15 cellular contexts compared by ENCODE assay signal in the genomic region with DNA sequence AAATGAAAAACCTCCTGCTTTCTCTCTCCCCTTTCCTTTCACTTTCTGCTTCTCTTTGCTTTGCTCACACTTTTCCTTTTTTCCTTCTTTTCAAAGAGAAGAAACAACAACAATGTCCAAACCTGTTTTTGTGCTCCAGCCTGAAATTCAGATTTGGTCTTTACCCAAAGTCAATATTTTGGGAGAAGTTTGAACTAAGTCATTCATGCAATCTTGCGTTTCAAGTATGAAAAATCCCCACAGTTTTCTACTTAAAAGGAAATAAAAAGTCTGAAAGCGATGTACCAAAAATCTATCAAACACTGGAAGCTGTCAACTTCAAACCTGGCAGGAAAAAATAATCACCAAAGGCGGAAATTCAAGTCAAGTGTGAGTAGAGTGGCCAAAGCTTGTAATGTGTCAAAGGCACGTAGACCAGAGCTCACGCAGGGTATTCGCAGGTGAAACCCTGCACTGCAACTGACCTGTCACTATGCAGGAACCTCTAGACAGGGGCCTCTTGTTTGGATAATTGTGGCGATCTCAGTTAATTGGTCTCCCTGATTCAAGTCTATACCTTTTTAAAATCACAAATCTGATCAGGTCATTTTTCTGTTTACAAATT.
A peak's percentile ranks its signal among the peaks of the same experiment; 100 is the strongest.
DNase-seq lines count a peak whose midpoint lies in the region; ATAC-seq and TF ChIP-seq lines count a peak whose summit lies in the region.
"Had no signal": no experiment of that assay in that cellular context is flagged by ENCODE, and none has a peak within 500 bp of the region (broad histone marks: within the 10 kb centered on the region; RNA-seq: fewer than 3 reads in every experiment).

No MANE protein-coding gene starts in this region.

- no peak for TF ChIP-seq POLR2A in IMR-90 (IDR thresholded peaks at IDR 0.05; ENCODE audit: low read depth, low read length)

- in situ Hi-C loops in IMR-90 (cut with MboI; ENCODE audit: low sequenced_read_pairs): loop anchor here (25.0 kb wide), 1 partner anchor 418 kb away; no protein-coding TSS in a partner anchor

- intact Hi-C loops in IMR-90 (cut with micrococcal nuclease) (no loop called here), lower lobe of right lung (cut with DNase I) (no loop called here)

- H4K5ac ChIP-seq in IMR-90 (ENCODE audit: low read depth, low read length): peak overlapping the region; percentile 50

- H3K27me3 ChIP-seq in IMR-90 (ENCODE audit: control insufficient read depth, insufficient read depth, low read length) (no peaks in the 10 kb centered on the region), lower lobe of right lung (ENCODE audit: low read depth) (no peaks in the 10 kb centered on the region)
- H3K27me3 ChIP-seq: adrenal gland, neutrophil had no signal

- POLR2A ChIA-PET in IMR-90 (lab: Charles Lee; ENCODE audit: unreplicated experiment): interaction anchor here (0.7 kb wide), 1 partner anchor 47 kb away, joined by 3 read pairs; no protein-coding TSS in a partner anchor

- H3K4me1 ChIP-seq in IMR-90 (ENCODE audit: control insufficient read depth, insufficient read depth, low read length) (peaks cover 22% of the 10 kb centered on the region), lower lobe of right lung (peaks cover 39% of the 10 kb centered on the region)

- H2BK20ac ChIP-seq in IMR-90 (ENCODE audit: low read depth, low read length): peak overlapping the region; percentile 81

- TF ChIP-seq CTCF in IMR-90 (conservative IDR thresholded peaks at IDR 0.05; ENCODE audit: low read depth, low read length): no peak
- no peak for TF ChIP-seq CTCF in chondrocyte (IDR thresholded peaks at IDR 0.05)
- TF ChIP-seq CTCF in lower lobe of right lung (IDR thresholded peaks at IDR 0.05): no peak
- no peak for TF ChIP-seq CTCF in GM10266 (IDR thresholded peaks at IDR 0.05; ENCODE audit: control insufficient read depth, insufficient read depth, low read depth, missing control alignments)

- peak overlapping the region; percentile 79 for H3K4ac ChIP-seq in IMR-90 (ENCODE audit: low read depth, low read length)

- no peaks in the 10 kb centered on the region for H4K20me1 ChIP-seq in IMR-90 (ENCODE audit: insufficient read depth, low read length)

- H3K4me1 Mint-ChIP-seq in chondrocyte (ENCODE audit: low read depth): peaks cover 38% of the 10 kb centered on the region

- no peak overlapping the region for H3K4me2 ChIP-seq in IMR-90 (ENCODE audit: low read depth, low read length)

- no peaks in the 10 kb centered on the region for H3K27me3 Mint-ChIP-seq in chondrocyte (ENCODE audit: low read depth)

- no peak overlapping the region for H3K56ac ChIP-seq in IMR-90 (ENCODE audit: extremely low read depth, insufficient read depth, low read length)

- H3K9ac ChIP-seq in IMR-90 (ENCODE audit: low read depth, low read length): no peak overlapping the region; the same call in 1 of the 2 replicates

- no peak for TF ChIP-seq RAD21 in IMR-90 (IDR thresholded peaks at IDR 0.05; ENCODE audit: low read length)

- peaks cover 18% of the 10 kb centered on the region for H3K9me1 ChIP-seq in IMR-90 (ENCODE audit: insufficient read depth, low read length)

- peak overlapping the region; percentile 28 for H3K23ac ChIP-seq in IMR-90 (ENCODE audit: low read depth, low read length)

- H2AFZ ChIP-seq in IMR-90 (replicated peaks; ENCODE audit: low read length, poor library complexity): no peak overlapping the region

- H3K27ac Mint-ChIP-seq in chondrocyte (ENCODE audit: unreplicated experiment): peak overlapping the region; percentile 57

- BruUV-seq in IMR-90 (replicated peaks; lab: Mats Ljungman, UMichigan): no TSS peak

- WGBS in IMR-90 (ENCODE audit: extremely low coverage in 2 of 2, insufficient read length in 1 of 2), 2 experiments: 80% methylated on average over 1 of the region's 7 CpGs; no CpG with 5 or more reads in 1 of the 2 experiments

- H3K4me3 Mint-ChIP-seq in chondrocyte (ENCODE audit: unreplicated experiment): peak overlapping the region; percentile 37

- peak overlapping the region; percentile 40 for H2BK5ac ChIP-seq in IMR-90 (ENCODE audit: low read depth, low read length, poor library complexity, severe bottlenecking)

- peak overlapping the region; percentile 89 for H2BK120ac ChIP-seq in IMR-90 (ENCODE audit: low read depth, low read length)

- no peak overlapping the region for H3K4me3 ChIP-seq in IMR-90 (ENCODE audit: insufficient read depth, low read depth, low read length)
- no peak overlapping the region for H3K4me3 ChIP-seq in lower lobe of right lung
- H3K4me3 ChIP-seq: adrenal gland had no signal

- H3K9me3 ChIP-seq in IMR-90 (ENCODE audit: control insufficient read depth, insufficient read depth, low read length) (no peaks in the 10 kb centered on the region; the same call in 1 of the 2 replicates), lower lobe of right lung (no peaks in the 10 kb centered on the region)
- H3K9me3 ChIP-seq: adrenal gland, neutrophil had no signal

- CTCF ChIA-PET in IMR-90 (lab: Yijun Ruan, JAX): no interaction called here

- no peak overlapping the region for H2AK9ac ChIP-seq in IMR-90 (replicated peaks; ENCODE audit: low read depth, low read length, poor library complexity)

- dilution Hi-C loops in IMR-90 (cut with HindIII; ENCODE audit: low sequenced_read_pairs, unreplicated experiment): no loop called here

- H4K8ac ChIP-seq in IMR-90 (ENCODE audit: low read depth in 2 of 2, low read length in 2 of 2): peak overlapping the region; percentile 56 to 79

- H3K14ac ChIP-seq in IMR-90 (replicated peaks; ENCODE audit: low read depth, low read length): peak overlapping the region; percentile 5; the same call in 1 of the 2 replicates

- no peak for ATAC-seq in IMR-90 (ENCODE audit: low read depth)
- ATAC-seq in lower lobe of right lung: peak; percentile 49 to 59
- ATAC-seq in HG03565 (IDR thresholded peaks at IDR 0.05; ENCODE audit: unreplicated experiment): no peak

- peaks cover 5 to 13% of the 10 kb centered on the region in 2 experiments; a peak in 3 of 4 replicates for H3K79me1 ChIP-seq in IMR-90 (ENCODE audit: low read depth in 1 of 2, low read length in 2 of 2)

- H3K36me3 Mint-ChIP-seq in chondrocyte (ENCODE audit: low read depth): no peaks in the 10 kb centered on the region

- H4K91ac ChIP-seq in IMR-90 (ENCODE audit: insufficient read depth, low read depth, low read length): peak overlapping the region; percentile 85

- H3K27ac ChIP-seq in IMR-90 (ENCODE audit: insufficient read depth, low read length) (peak overlapping the region; percentile 20; the same call in 1 of the 2 replicates), lower lobe of right lung (peak overlapping the region; percentile 66)
- H3K27ac ChIP-seq: C4-2B, neutrophil had no signal

- H3K36me3 ChIP-seq in IMR-90 (ENCODE audit: control insufficient read depth, insufficient read depth, low read length) (no peaks in the 10 kb centered on the region), lower lobe of right lung (no peaks in the 10 kb centered on the region)
- H3K36me3 ChIP-seq: adrenal gland, neutrophil had no signal

- no peaks in the 10 kb centered on the region for H3K9me3 Mint-ChIP-seq in chondrocyte (ENCODE audit: low read depth)

- H2BK15ac ChIP-seq in IMR-90 (ENCODE audit: low read depth, low read length): peak overlapping the region; percentile 80

- DNase-seq in IMR-90 (no peak), chondrocyte (ENCODE audit: low spot score) (no peak), lower lobe of right lung (no peak), stromal cell of bone marrow (ENCODE audit: low read depth) (peak; percentile 54), GM10266 (ENCODE audit: extremely low spot score) (no peak), glomerular visceral epithelial cell (ENCODE audit: extremely low spot score) (no peak), T-helper 9 cell (no peak)
- DNase-seq: activated CD4-positive, CD25-positive, alpha-beta regulatory T cell; activated CD8-positive, alpha-beta memory T cell treated with anti-CD3 and anti-CD28 coated beads, Interleukin-2, amount 50 U/mL, for 4 hours; adrenal gland; NCI-H2081 treated with DMSO at 0.1 percent for 48 hours; stimulated activated CD4-positive, alpha-beta T cell treated with anti-CD3 and anti-CD28 coated beads, Interleukin-2, amount 100 ng/mL, for 24 hours had no signal

- H2AK5ac ChIP-seq in IMR-90 (ENCODE audit: low read depth, low read length): peak overlapping the region; percentile 46; the same call in 1 of the 2 replicates

- peak overlapping the region; percentile 71 for H3K18ac ChIP-seq in IMR-90 (ENCODE audit: low read depth, low read length)

TF ChIP-seq in IMR-90, 13 proteins besides CTCF, POLR2A, EP300 and RAD21 (continues in another document):
- TF ChIP-seq, protein P1, sequence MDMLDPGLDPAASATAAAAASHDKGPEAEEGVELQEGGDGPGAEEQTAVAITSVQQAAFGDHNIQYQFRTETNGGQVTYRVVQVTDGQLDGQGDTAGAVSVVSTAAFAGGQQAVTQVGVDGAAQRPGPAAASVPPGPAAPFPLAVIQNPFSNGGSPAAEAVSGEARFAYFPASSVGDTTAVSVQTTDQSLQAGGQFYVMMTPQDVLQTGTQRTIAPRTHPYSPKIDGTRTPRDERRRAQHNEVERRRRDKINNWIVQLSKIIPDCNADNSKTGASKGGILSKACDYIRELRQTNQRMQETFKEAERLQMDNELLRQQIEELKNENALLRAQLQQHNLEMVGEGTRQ (IDR thresholded peaks at IDR 0.05; ENCODE audit: low read depth, low read length): no peak
- no peak for TF ChIP-seq RCOR1 (IDR thresholded peaks at IDR 0.05; ENCODE audit: insufficient replicate concordance, low read length)
- no peak for TF ChIP-seq MAZ (IDR thresholded peaks at IDR 0.05; ENCODE audit: borderline replicate concordance, low read depth, low read length)
- TF ChIP-seq, protein P2, sequence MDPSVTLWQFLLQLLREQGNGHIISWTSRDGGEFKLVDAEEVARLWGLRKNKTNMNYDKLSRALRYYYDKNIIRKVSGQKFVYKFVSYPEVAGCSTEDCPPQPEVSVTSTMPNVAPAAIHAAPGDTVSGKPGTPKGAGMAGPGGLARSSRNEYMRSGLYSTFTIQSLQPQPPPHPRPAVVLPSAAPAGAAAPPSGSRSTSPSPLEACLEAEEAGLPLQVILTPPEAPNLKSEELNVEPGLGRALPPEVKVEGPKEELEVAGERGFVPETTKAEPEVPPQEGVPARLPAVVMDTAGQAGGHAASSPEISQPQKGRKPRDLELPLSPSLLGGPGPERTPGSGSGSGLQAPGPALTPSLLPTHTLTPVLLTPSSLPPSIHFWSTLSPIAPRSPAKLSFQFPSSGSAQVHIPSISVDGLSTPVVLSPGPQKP (IDR thresholded peaks at IDR 0.05; ENCODE audit: borderline replicate concordance, low read depth, low read length): no peak
- TF ChIP-seq CHD1 (IDR thresholded peaks at IDR 0.05; ENCODE audit: low read depth, low read length): no peak
- TF ChIP-seq MXI1 (IDR thresholded peaks at IDR 0.05; ENCODE audit: borderline replicate concordance, low read depth, low read length): no peak
- no peak for TF ChIP-seq MAFK (IDR thresholded peaks at IDR 0.05; ENCODE audit: low read depth, low read length)
- no peak for TF ChIP-seq CEBPB (IDR thresholded peaks at IDR 0.05; ENCODE audit: low read depth, low read length)
- TF ChIP-seq BHLHE40 (IDR thresholded peaks at IDR 0.05; ENCODE audit: low read depth, low read length): no peak
- TF ChIP-seq FOS (IDR thresholded peaks at IDR 0.05; ENCODE audit: low read depth, low read length): no peak
- TF ChIP-seq RFX5 (IDR thresholded peaks at IDR 0.05; ENCODE audit: low read depth, low read length): no peak
- no peak for TF ChIP-seq NFE2L2 (IDR thresholded peaks at IDR 0.05; ENCODE audit: low read depth, low read length)

Comparison
In these comparisons a context has a peak if more than half of its experiments do, and no peak if none do; other contexts are left out.
1. ATAC-seq: peak in lower lobe of right lung (2 of 2); none in IMR-90 (single experiment) and HG03565 (single experiment).